11 cellular contexts compared by ENCODE assay signal in genomic region chr4:80011636-80012236, GRCh38.
DNase-seq lines count a peak whose midpoint lies in the region; ATAC-seq and TF ChIP-seq lines count a peak whose summit lies in the region.
"Had no signal": no experiment of that assay in that cellular context is flagged by ENCODE, and none has a peak within 500 bp of the region (broad histone marks: within the 10 kb centered on the region; RNA-seq: fewer than 3 reads in every experiment).

No MANE protein-coding gene starts in this region.

- no peak for TF ChIP-seq CTCF in fibroblast of the aortic adventitia (IDR thresholded peaks at IDR 0.05; ENCODE audit: insufficient read depth, low read length)

- H3K9ac ChIP-seq in adipocyte (ENCODE audit: low read length) = peak overlapping the region; percentile 83

- DNase-seq in GM03348 (ENCODE audit: low spot score) (peak; percentile 55), adipocyte (ENCODE audit: low read depth) (peak; percentile 83), fibroblast of the aortic adventitia (ENCODE audit: low read depth) (peak; percentile 94), stromal cell of bone marrow (ENCODE audit: low read depth) (peak; percentile 94), NCI-H2029 (lab: John Stamatoyannopoulos, UW) (no peak), erythroblast (lab: John Stamatoyannopoulos, UW) (no peak)
- DNase-seq: DMS 273 treated with DMSO at 0.1 percent for 48 hours, Kasumi-1, PC-3, T1000 had no signal

- H3K4me1 ChIP-seq in adipocyte (ENCODE audit: control insufficient read depth, insufficient read depth, low read length) = peaks cover 60% of the 10 kb centered on the region

- no peak for ATAC-seq in HG02884 (IDR thresholded peaks at IDR 0.05; ENCODE audit: unreplicated experiment)
- ATAC-seq: PC-3 had no signal

- H3K27me3 ChIP-seq in adipocyte (replicated peaks; ENCODE audit: control insufficient read depth, insufficient read depth, low read length) = no peaks in the 10 kb centered on the region

- H3K36me3 ChIP-seq in adipocyte (ENCODE audit: control insufficient read depth, insufficient read depth, low read length, severe bottlenecking) = peaks cover 54% of the 10 kb centered on the region

- TF ChIP-seq POLR2A in erythroblast (IDR thresholded peaks at IDR 0.05; ENCODE audit: low read length) = no peak

- peak overlapping the region; percentile 74 for H3K4me3 ChIP-seq in adipocyte (ENCODE audit: low read length)
- H3K4me3 ChIP-seq in fibroblast of the aortic adventitia (ENCODE audit: low read depth, low read length) = no peak overlapping the region

- no peaks in the 10 kb centered on the region for H3K9me3 ChIP-seq in adipocyte (ENCODE audit: control insufficient read depth, low read length)

Comparison
In these comparisons a context has a peak if more than half of its experiments do, and no peak if none do; other contexts are left out.
1. DNase-seq: peak in GM03348 (single experiment), adipocyte (single experiment), fibroblast of the aortic adventitia (single experiment) and stromal cell of bone marrow (single experiment); none in NCI-H2029 (single experiment) and erythroblast (0 of 2).